ENCODE assay signal across 20 cellular contexts in genomic region chr16:48361540-48361939, GRCh38.
"Had no signal": no experiment of that assay in that cellular context is flagged by ENCODE, and none has a peak within 500 bp of the region (broad histone marks: within the 10 kb centered on the region; RNA-seq: fewer than 3 reads in every experiment).

No MANE protein-coding gene starts in this region.

- DNase-seq: activated CD4-positive, alpha-beta memory T cell treated with anti-CD3 and anti-CD28 coated beads, Interleukin-2, amount 10 ng/mL, durations not matched to agents 7 days and 5 days; activated CD4-positive, alpha-beta T cell treated with anti-CD3 and anti-CD28 coated beads, Interleukin-2, amount 10 ng/mL, durations not matched to agents 24 days and 14 days; activated effector memory CD4-positive, alpha-beta T cell treated with Interleukin-2 at 50 U/mL for 16 hours; activated naive CD4-positive, alpha-beta T cell treated with anti-CD3 and anti-CD28 coated beads, Interleukin-2, amount 50 U/mL, for 16 hours; activated naive CD8-positive, alpha-beta T cell treated with anti-CD3 and anti-CD28 coated beads, Interleukin-2, amount 50 U/mL, for 24 hours; activated T-cell treated with anti-CD3 and anti-CD28 coated beads, Interleukin-2, amount 50 U/mL, for 1 hour; cerebellar nuclear complex; heart right ventricle; left colon; mesendoderm; mucosa of descending colon; occipital lobe; stimulated activated CD4-positive, alpha-beta T cell treated with anti-CD3 and anti-CD28 coated beads, Interleukin-2, amount 100 ng/mL, for 48 hours; stimulated activated CD8-positive, alpha-beta memory T cell treated with anti-CD3 and anti-CD28 coated beads, Interleukin-4, amount 100 ng/mL, for 48 hours; stimulated activated naive CD4-positive, alpha-beta T cell; SW 1271; upper lobe of right lung had no signal

- ATAC-seq: activated CD4-positive, CD25-positive, alpha-beta regulatory T cell treated with anti-CD3 and anti-CD28 coated beads, Interleukin-2, amount 50 U/mL, for 24 hours; activated naive CD8-positive, alpha-beta T cell treated with anti-CD3 and anti-CD28 coated beads, Interleukin-2, amount 50 U/mL, for 24 hours; heart right ventricle; left colon; mucosa of descending colon; sciatic nerve; upper lobe of right lung had no signal

- H3K9me3 ChIP-seq: heart right ventricle, mucosa of descending colon, upper lobe of right lung had no signal

- H3K4me3 ChIP-seq: coronary artery, heart right ventricle, mucosa of descending colon, upper lobe of right lung had no signal

- H3K27ac ChIP-seq: coronary artery, upper lobe of right lung had no signal

- H3K27me3 Mint-ChIP-seq: activated CD4-positive, alpha-beta memory T cell treated with anti-CD3 and anti-CD28 coated beads, Interleukin-2, amount 10 ng/mL, durations not matched to agents 7 days and 5 days; activated CD4-positive, alpha-beta T cell treated with anti-CD3 and anti-CD28 coated beads, Interleukin-2, amount 10 ng/mL, durations not matched to agents 24 days and 14 days; activated naive CD8-positive, alpha-beta T cell treated with anti-CD3 and anti-CD28 coated beads, Interleukin-2, amount 50 U/mL, for 24 hours had no signal

- H3K27ac Mint-ChIP-seq: activated CD4-positive, alpha-beta memory T cell treated with anti-CD3 and anti-CD28 coated beads, Interleukin-2, amount 10 ng/mL, durations not matched to agents 7 days and 5 days; activated CD4-positive, alpha-beta T cell treated with anti-CD3 and anti-CD28 coated beads, Interleukin-2, amount 10 ng/mL, durations not matched to agents 24 days and 14 days; activated naive CD8-positive, alpha-beta T cell treated with anti-CD3 and anti-CD28 coated beads, Interleukin-2, amount 50 U/mL, for 24 hours had no signal

- H3K27me3 ChIP-seq: heart right ventricle, upper lobe of right lung had no signal

- H3K9me3 Mint-ChIP-seq: activated CD4-positive, alpha-beta memory T cell treated with anti-CD3 and anti-CD28 coated beads, Interleukin-2, amount 10 ng/mL, durations not matched to agents 7 days and 5 days; activated CD4-positive, alpha-beta T cell treated with anti-CD3 and anti-CD28 coated beads, Interleukin-2, amount 10 ng/mL, durations not matched to agents 24 days and 14 days; activated naive CD8-positive, alpha-beta T cell treated with anti-CD3 and anti-CD28 coated beads, Interleukin-2, amount 50 U/mL, for 24 hours had no signal

- H3K4me3 Mint-ChIP-seq: activated CD4-positive, alpha-beta memory T cell treated with anti-CD3 and anti-CD28 coated beads, Interleukin-2, amount 10 ng/mL, durations not matched to agents 7 days and 5 days; activated CD4-positive, alpha-beta T cell treated with anti-CD3 and anti-CD28 coated beads, Interleukin-2, amount 10 ng/mL, durations not matched to agents 24 days and 14 days; activated naive CD8-positive, alpha-beta T cell treated with anti-CD3 and anti-CD28 coated beads, Interleukin-2, amount 50 U/mL, for 24 hours had no signal
